10 cellular contexts compared by ENCODE assay signal in genomic region chr13:51935326-51936171, GRCh38.
DNase-seq lines count a peak whose midpoint lies in the region; ATAC-seq and TF ChIP-seq lines count a peak whose summit lies in the region.
"Had no signal": no experiment of that assay in that cellular context is flagged by ENCODE, and none has a peak within 500 bp of the region (broad histone marks: within the 10 kb centered on the region; RNA-seq: fewer than 3 reads in every experiment).

No MANE protein-coding gene starts in this region.

- no peaks in the 10 kb centered on the region for H3K9me3 Mint-ChIP-seq in progenitor cell of endocrine pancreas (ENCODE audit: low read depth)
- H3K9me3 Mint-ChIP-seq: memory B cell had no signal

- ATAC-seq in esophagus mucosa (peak; percentile 39), GM21423 (IDR thresholded peaks at IDR 0.05; ENCODE audit: unreplicated experiment) (no peak), HG02840 (IDR thresholded peaks at IDR 0.05; ENCODE audit: low FRiP score, unreplicated experiment) (no peak)

- H3K27me3 Mint-ChIP-seq in progenitor cell of endocrine pancreas = no peaks in the 10 kb centered on the region

- peak; percentile 63 for TF ChIP-seq CTCF in progenitor cell of endocrine pancreas (IDR thresholded peaks at IDR 0.05; ENCODE audit: unreplicated experiment)

- no peaks in the 10 kb centered on the region for H3K4me1 Mint-ChIP-seq in progenitor cell of endocrine pancreas (ENCODE audit: low read depth)
- H3K4me1 Mint-ChIP-seq: memory B cell had no signal

- H3K36me3 Mint-ChIP-seq in progenitor cell of endocrine pancreas (ENCODE audit: insufficient read depth) = peaks cover 13% of the 10 kb centered on the region
- H3K36me3 Mint-ChIP-seq: memory B cell had no signal

- DNase-seq in DMS 273 (lab: John Stamatoyannopoulos, UW; ENCODE audit: unreplicated experiment) (peak; percentile 50), DMS 273 treated with DMSO at 0.1 percent for 48 hours (lab: John Stamatoyannopoulos, UW) (no peak), NCI-H69 (lab: John Stamatoyannopoulos, UW) (peak; percentile 24), progenitor cell of endocrine pancreas (ENCODE audit: low spot score, unreplicated experiment) (peak; percentile 20), T-helper 2 cell (no peak)
- DNase-seq: GOT3 had no signal

- no peak overlapping the region for H3K27ac Mint-ChIP-seq in progenitor cell of endocrine pancreas
- H3K27ac Mint-ChIP-seq: memory B cell had no signal

- H3K4me3 Mint-ChIP-seq in progenitor cell of endocrine pancreas (ENCODE audit: low read depth) = no peak overlapping the region
- H3K4me3 Mint-ChIP-seq: memory B cell had no signal

Comparison
In these comparisons a context has a peak if more than half of its experiments do, and no peak if none do; other contexts are left out.
1. DNase-seq: peak in DMS 273 (single experiment), NCI-H69 (single experiment) and progenitor cell of endocrine pancreas (single experiment); none in DMS 273 treated with DMSO at 0.1 percent for 48 hours (single experiment) and T-helper 2 cell (0 of 5).